In the genomic region with DNA sequence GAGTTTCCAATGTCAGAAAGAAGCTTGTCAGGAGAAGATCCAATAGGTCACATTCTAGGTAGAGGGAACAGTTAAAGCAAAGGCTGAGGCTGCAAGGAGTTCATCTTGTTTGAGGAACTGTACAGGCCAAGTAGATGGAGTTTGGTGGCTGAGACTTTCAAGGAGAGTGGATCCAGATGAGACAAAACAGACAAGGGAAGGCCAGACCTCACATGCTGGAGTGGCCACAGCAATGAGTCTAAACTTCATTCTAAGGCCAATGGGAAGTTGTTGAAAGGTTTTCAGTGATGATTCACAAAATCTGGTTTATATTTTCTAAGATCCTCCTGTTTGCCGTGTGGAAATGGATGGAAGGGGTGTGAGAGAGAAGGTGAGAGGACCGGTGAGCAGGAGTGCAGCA, we compare ENCODE assay signal across 27 cellular contexts. TPM values are rescaled to one million over a fixed set of nuclear protein-coding genes. Genes with fewer than 3 reads are reported as not detected.
"Had no signal": no experiment of that assay in that cellular context is flagged by ENCODE, and none has a peak within 500 bp of the region (broad histone marks: within the 10 kb centered on the region; RNA-seq: fewer than 3 reads in every experiment).

No MANE protein-coding gene starts in this region.

- DNase-seq: activated CD4-positive, alpha-beta memory T cell treated with anti-CD3 and anti-CD28 coated beads for 36 hours; activated CD4-positive, alpha-beta T cell treated with anti-CD3 and anti-CD28 coated beads for 36 hours; activated CD4-positive, alpha-beta T cell treated with anti-CD3 and anti-CD28 coated beads, Interleukin-2, amount 10 ng/mL, durations not matched to agents 24 days and 14 days; activated CD4-positive, CD25-positive, alpha-beta regulatory T cell; activated CD4-positive, CD25-positive, alpha-beta regulatory T cell treated with anti-CD3 and anti-CD28 coated beads, Interleukin-2, amount 50 U/mL, for 72 hours; activated CD8-positive, alpha-beta memory T cell treated with anti-CD3 and anti-CD28 coated beads, Interleukin-2, amount 10 ng/mL, durations not matched to agents 7 days and 5 days; activated CD8-positive, alpha-beta memory T cell treated with anti-CD3 and anti-CD28 coated beads, Interleukin-2, amount 50 U/mL, for 4 hours; activated CD8-positive, alpha-beta T cell treated with anti-CD3 and anti-CD28 coated beads, Interleukin-2, amount 10 ng/mL, durations not matched to agents 7 days and 5 days; activated gamma-delta T cell; activated naive CD4-positive, alpha-beta T cell; activated naive CD4-positive, alpha-beta T cell treated with anti-CD3 and anti-CD28 coated beads, Interleukin-2, amount 10 ng/mL, durations not matched to agents 7 days and 5 days; activated naive CD8-positive, alpha-beta T cell treated with anti-CD3 and anti-CD28 coated beads, Interleukin-2, amount 10 ng/mL, durations not matched to agents 7 days and 5 days; activated T-cell treated with anti-CD3 and anti-CD28 coated beads, Interleukin-2, amount 50 U/mL, for 1 hour; activated T-cell treated with anti-CD3 and anti-CD28 coated beads, Interleukin-2, amount 50 U/mL, for 48 hours; brain microvascular endothelial cell; dorsolateral prefrontal cortex; effector memory CD4-positive, alpha-beta T cell; endodermal cell; head of caudate nucleus; T-helper 2 cell had no signal

- H3K27me3 Mint-ChIP-seq: activated CD4-positive, alpha-beta memory T cell treated with anti-CD3 and anti-CD28 coated beads for 36 hours; activated CD8-positive, alpha-beta memory T cell treated with anti-CD3 and anti-CD28 coated beads, Interleukin-2, amount 10 ng/mL, durations not matched to agents 7 days and 5 days; dendritic cell treated with granulocyte-macrophage colony-stimulating factor and Interleukin-4, amounts not matched to agents 40 ng/mL and 50 ng/mL, for 4 days had no signal

- H3K9me3 Mint-ChIP-seq: activated CD4-positive, alpha-beta memory T cell treated with anti-CD3 and anti-CD28 coated beads for 36 hours; activated CD4-positive, alpha-beta T cell treated with anti-CD3 and anti-CD28 coated beads, Interleukin-2, amount 10 ng/mL, durations not matched to agents 24 days and 14 days; activated naive CD4-positive, alpha-beta T cell treated with anti-CD3 and anti-CD28 coated beads, Interleukin-2, amount 10 ng/mL, durations not matched to agents 7 days and 5 days; activated naive CD4-positive, alpha-beta T cell treated with anti-CD3 and anti-CD28 coated beads, Interleukin-2, amount 50 U/mL, for 72 hours; activated naive CD8-positive, alpha-beta T cell treated with anti-CD3 and anti-CD28 coated beads, Interleukin-2, amount 10 ng/mL, durations not matched to agents 7 days and 5 days; central memory CD8-positive, alpha-beta T cell; endodermal cell had no signal

- H3K4me3 Mint-ChIP-seq: activated CD4-positive, alpha-beta memory T cell treated with anti-CD3 and anti-CD28 coated beads for 36 hours; activated CD4-positive, alpha-beta T cell treated with anti-CD3 and anti-CD28 coated beads for 36 hours; activated CD4-positive, alpha-beta T cell treated with anti-CD3 and anti-CD28 coated beads, Interleukin-2, amount 10 ng/mL, durations not matched to agents 24 days and 14 days; activated CD8-positive, alpha-beta memory T cell treated with anti-CD3 and anti-CD28 coated beads, Interleukin-2, amount 10 ng/mL, durations not matched to agents 7 days and 5 days; activated CD8-positive, alpha-beta T cell treated with anti-CD3 and anti-CD28 coated beads, Interleukin-2, amount 10 ng/mL, durations not matched to agents 7 days and 5 days; activated naive CD4-positive, alpha-beta T cell treated with anti-CD3 and anti-CD28 coated beads, Interleukin-2, amount 10 ng/mL, durations not matched to agents 7 days and 5 days; activated naive CD8-positive, alpha-beta T cell treated with anti-CD3 and anti-CD28 coated beads, Interleukin-2, amount 10 ng/mL, durations not matched to agents 7 days and 5 days; central memory CD8-positive, alpha-beta T cell; dendritic cell treated with granulocyte-macrophage colony-stimulating factor and Interleukin-4, amounts not matched to agents 40 ng/mL and 50 ng/mL, for 4 days; endodermal cell had no signal

- H3K27ac Mint-ChIP-seq: activated CD4-positive, alpha-beta memory T cell treated with anti-CD3 and anti-CD28 coated beads for 36 hours; activated CD4-positive, alpha-beta T cell treated with anti-CD3 and anti-CD28 coated beads for 36 hours; activated CD4-positive, alpha-beta T cell treated with anti-CD3 and anti-CD28 coated beads, Interleukin-2, amount 10 ng/mL, durations not matched to agents 24 days and 14 days; activated CD8-positive, alpha-beta memory T cell treated with anti-CD3 and anti-CD28 coated beads, Interleukin-2, amount 10 ng/mL, durations not matched to agents 7 days and 5 days; activated CD8-positive, alpha-beta T cell treated with anti-CD3 and anti-CD28 coated beads, Interleukin-2, amount 10 ng/mL, durations not matched to agents 7 days and 5 days; activated naive CD4-positive, alpha-beta T cell treated with anti-CD3 and anti-CD28 coated beads, Interleukin-2, amount 10 ng/mL, durations not matched to agents 7 days and 5 days; activated naive CD4-positive, alpha-beta T cell treated with anti-CD3 and anti-CD28 coated beads, Interleukin-2, amount 50 U/mL, for 72 hours; activated naive CD8-positive, alpha-beta T cell treated with anti-CD3 and anti-CD28 coated beads, Interleukin-2, amount 10 ng/mL, durations not matched to agents 7 days and 5 days; dendritic cell treated with granulocyte-macrophage colony-stimulating factor and Interleukin-4, amounts not matched to agents 40 ng/mL and 50 ng/mL, for 4 days; endodermal cell had no signal

- H3K36me3 Mint-ChIP-seq: activated CD4-positive, alpha-beta memory T cell treated with anti-CD3 and anti-CD28 coated beads for 36 hours; activated CD8-positive, alpha-beta memory T cell treated with anti-CD3 and anti-CD28 coated beads, Interleukin-2, amount 10 ng/mL, durations not matched to agents 7 days and 5 days; activated naive CD4-positive, alpha-beta T cell treated with anti-CD3 and anti-CD28 coated beads, Interleukin-2, amount 10 ng/mL, durations not matched to agents 7 days and 5 days; activated naive CD4-positive, alpha-beta T cell treated with anti-CD3 and anti-CD28 coated beads, Interleukin-2, amount 50 U/mL, for 72 hours; activated naive CD8-positive, alpha-beta T cell treated with anti-CD3 and anti-CD28 coated beads, Interleukin-2, amount 10 ng/mL, durations not matched to agents 7 days and 5 days had no signal

- H3K4me3 ChIP-seq: coronary artery, dorsolateral prefrontal cortex, esophagus muscularis mucosa had no signal

- H3K4me1 Mint-ChIP-seq: activated CD4-positive, alpha-beta T cell treated with anti-CD3 and anti-CD28 coated beads for 36 hours; activated CD4-positive, alpha-beta T cell treated with anti-CD3 and anti-CD28 coated beads, Interleukin-2, amount 10 ng/mL, durations not matched to agents 24 days and 14 days; activated CD8-positive, alpha-beta memory T cell treated with anti-CD3 and anti-CD28 coated beads, Interleukin-2, amount 10 ng/mL, durations not matched to agents 7 days and 5 days; activated naive CD4-positive, alpha-beta T cell treated with anti-CD3 and anti-CD28 coated beads, Interleukin-2, amount 10 ng/mL, durations not matched to agents 7 days and 5 days; activated naive CD8-positive, alpha-beta T cell treated with anti-CD3 and anti-CD28 coated beads, Interleukin-2, amount 10 ng/mL, durations not matched to agents 7 days and 5 days; central memory CD8-positive, alpha-beta T cell; endodermal cell had no signal

RNA-seq across cellular contexts. Expression of a gene that starts 40.0 kb away (rescaled TPM):
- total RNA-seq: T-helper 1 cell treated with Interleukin-12 subunit alpha and Interleukin-12 subunit beta and Interleukin-4 antibody, amounts not matched to agents 30 ng/mL and 1 ng/mL, for 36 hours had no signal

RNA-seq across cellular contexts. Expression of a gene that starts 43.9 kb away (rescaled TPM):
- total RNA-seq: activated CD4-positive, alpha-beta memory T cell treated with anti-CD3 and anti-CD28 coated beads for 36 hours; activated CD4-positive, alpha-beta T cell treated with anti-CD3 and anti-CD28 coated beads for 36 hours; activated CD4-positive, alpha-beta T cell treated with anti-CD3 and anti-CD28 coated beads, Interleukin-2, amount 10 ng/mL, durations not matched to agents 24 days and 14 days; activated CD8-positive, alpha-beta memory T cell treated with anti-CD3 and anti-CD28 coated beads for 36 hours; activated CD8-positive, alpha-beta memory T cell treated with anti-CD3 and anti-CD28 coated beads, Interleukin-2, amount 10 ng/mL, durations not matched to agents 7 days and 5 days; activated CD8-positive, alpha-beta T cell treated with anti-CD3 and anti-CD28 coated beads, Interleukin-2, amount 10 ng/mL, durations not matched to agents 7 days and 5 days; activated naive CD4-positive, alpha-beta T cell treated with anti-CD3 and anti-CD28 coated beads, Interleukin-2, amount 50 U/mL, for 72 hours; activated naive CD8-positive, alpha-beta T cell treated with anti-CD3 and anti-CD28 coated beads, Interleukin-2, amount 10 ng/mL, durations not matched to agents 7 days and 5 days; endodermal cell; T-helper 1 cell treated with Interleukin-12 subunit alpha and Interleukin-12 subunit beta and Interleukin-4 antibody, amounts not matched to agents 30 ng/mL and 1 ng/mL, for 36 hours had no signal
